11 cellular contexts compared by ENCODE assay signal in the genomic region with DNA sequence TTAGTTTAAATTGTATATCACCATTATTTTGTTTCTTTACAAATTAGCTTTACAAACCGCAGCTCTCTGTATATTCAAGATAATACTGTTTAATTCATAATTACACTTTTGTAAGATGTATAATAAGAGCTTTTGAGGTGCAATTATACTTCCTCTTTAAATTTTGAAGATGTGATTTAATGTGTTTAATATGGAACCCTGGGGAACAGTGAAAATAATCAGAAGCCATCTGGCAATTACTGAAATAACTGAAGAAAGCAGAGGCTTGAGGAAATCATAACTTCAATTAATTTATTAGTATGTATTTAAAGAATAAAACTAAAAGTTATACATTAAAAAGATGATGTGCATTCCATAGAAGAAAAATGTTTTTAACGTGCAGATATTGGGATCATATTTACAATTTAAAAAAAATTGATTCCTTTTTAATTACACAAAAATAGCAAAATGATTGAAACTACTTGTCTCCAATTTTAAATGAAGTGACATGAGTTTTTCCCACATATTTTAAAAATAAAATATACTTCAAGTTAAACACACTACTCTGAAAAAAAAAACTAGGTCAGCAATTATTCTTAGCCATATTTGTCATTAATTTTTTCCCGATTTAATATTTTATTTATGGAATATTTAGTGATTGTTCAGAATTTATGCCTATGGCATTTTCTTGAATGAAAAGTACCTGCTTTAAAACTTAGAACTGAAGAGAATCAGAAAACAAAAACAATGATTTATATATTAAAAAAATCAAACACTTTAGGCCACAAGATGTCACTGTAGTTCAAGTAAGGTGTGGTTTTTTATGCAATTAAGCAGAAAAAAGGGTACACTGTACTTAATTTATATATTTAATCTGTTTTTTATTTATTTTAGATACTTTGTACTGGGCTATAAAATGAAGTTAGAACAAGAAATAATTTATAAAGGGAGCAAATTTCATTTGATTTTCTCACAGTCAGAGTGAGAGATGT.
A peak's percentile ranks its signal among the peaks of the same experiment; 100 is the strongest.
DNase-seq lines count a peak whose midpoint lies in the region; ATAC-seq, FAIRE-seq and TF ChIP-seq lines count a peak whose summit lies in the region.
"Had no signal": no experiment of that assay in that cellular context is flagged by ENCODE, and none has a peak within 500 bp of the region (broad histone marks: within the 10 kb centered on the region; RNA-seq: fewer than 3 reads in every experiment).

No MANE protein-coding gene starts in this region.

- no peak overlapping the region for H3K4me3 ChIP-seq in bronchial epithelial cell (ENCODE audit: low read depth, low read length)

- no peak overlapping the region for H3K27ac Mint-ChIP-seq in nephron
- H3K27ac Mint-ChIP-seq: activated naive CD4-positive, alpha-beta T cell treated with anti-CD3 and anti-CD28 coated beads, Interleukin-2, amount 50 U/mL, for 72 hours; IgD-negative memory B cell had no signal

- H3K4me1 Mint-ChIP-seq in nephron: no peaks in the 10 kb centered on the region
- H3K4me1 Mint-ChIP-seq: IgD-negative memory B cell had no signal

- FAIRE-seq in bronchial epithelial cell (lab: Jason Lieb, UNC): no peak
- FAIRE-seq: H54 had no signal

- no peaks in the 10 kb centered on the region for H3K27me3 Mint-ChIP-seq in nephron (ENCODE audit: low read depth)
- H3K27me3 Mint-ChIP-seq: IgD-negative memory B cell had no signal

- TF ChIP-seq CTCF in GM12873 (IDR thresholded peaks at IDR 0.05; ENCODE audit: insufficient read depth, low read depth, low read length, missing control alignments) (peak; percentile 14), bronchial epithelial cell (IDR thresholded peaks at IDR 0.05; ENCODE audit: insufficient read depth, low read length, severe bottlenecking) (no peak), nephron (IDR thresholded peaks at IDR 0.05; ENCODE audit: unreplicated experiment in 3 of 3) (peak; percentile 35 to 57 (median 46))

- no peak overlapping the region for H3K4me3 Mint-ChIP-seq in nephron
- H3K4me3 Mint-ChIP-seq: IgD-negative memory B cell had no signal

- H3K36me3 Mint-ChIP-seq in nephron (ENCODE audit: low read depth): no peaks in the 10 kb centered on the region
- H3K36me3 Mint-ChIP-seq: activated naive CD4-positive, alpha-beta T cell treated with anti-CD3 and anti-CD28 coated beads, Interleukin-2, amount 50 U/mL, for 72 hours; IgD-negative memory B cell had no signal

- ATAC-seq in HG03442 (IDR thresholded peaks at IDR 0.05; ENCODE audit: unreplicated experiment) (no peak), GM18511 (IDR thresholded peaks at IDR 0.05; ENCODE audit: unreplicated experiment) (no peak)
- ATAC-seq: activated naive CD4-positive, alpha-beta T cell treated with anti-CD3 and anti-CD28 coated beads, Interleukin-2, amount 50 U/mL, for 72 hours had no signal

- H3K36me3 ChIP-seq in bronchial epithelial cell (ENCODE audit: control insufficient read depth, insufficient read depth, low read length): no peaks in the 10 kb centered on the region

- H3K9me3 Mint-ChIP-seq in nephron: peaks cover 4% of the 10 kb centered on the region
- H3K9me3 Mint-ChIP-seq: activated naive CD4-positive, alpha-beta T cell treated with anti-CD3 and anti-CD28 coated beads, Interleukin-2, amount 50 U/mL, for 72 hours had no signal

- H3K27me3 ChIP-seq in bronchial epithelial cell (ENCODE audit: control insufficient read depth, insufficient read depth, low read length): no peaks in the 10 kb centered on the region

- DNase-seq in NCI-H146 (lab: John Stamatoyannopoulos, UW): peak; percentile 1
- DNase-seq in bronchial epithelial cell (ENCODE audit: low read depth): peak; percentile 33
- no peak for DNase-seq in DMS153 treated with DMSO at 0.1 percent for 48 hours (lab: John Stamatoyannopoulos, UW; ENCODE audit: unreplicated experiment)
- no peak for DNase-seq in NCI-H524 treated with DMSO at 0.1 percent for 48 hours (lab: John Stamatoyannopoulos, UW)

Comparison
In these comparisons a context has a peak if more than half of its experiments do, and no peak if none do; other contexts are left out.
1. DNase-seq: peak in NCI-H146 (single experiment) and bronchial epithelial cell (single experiment); none in DMS153 treated with DMSO at 0.1 percent for 48 hours (single experiment) and NCI-H524 treated with DMSO at 0.1 percent for 48 hours (single experiment).